In the genomic region with DNA sequence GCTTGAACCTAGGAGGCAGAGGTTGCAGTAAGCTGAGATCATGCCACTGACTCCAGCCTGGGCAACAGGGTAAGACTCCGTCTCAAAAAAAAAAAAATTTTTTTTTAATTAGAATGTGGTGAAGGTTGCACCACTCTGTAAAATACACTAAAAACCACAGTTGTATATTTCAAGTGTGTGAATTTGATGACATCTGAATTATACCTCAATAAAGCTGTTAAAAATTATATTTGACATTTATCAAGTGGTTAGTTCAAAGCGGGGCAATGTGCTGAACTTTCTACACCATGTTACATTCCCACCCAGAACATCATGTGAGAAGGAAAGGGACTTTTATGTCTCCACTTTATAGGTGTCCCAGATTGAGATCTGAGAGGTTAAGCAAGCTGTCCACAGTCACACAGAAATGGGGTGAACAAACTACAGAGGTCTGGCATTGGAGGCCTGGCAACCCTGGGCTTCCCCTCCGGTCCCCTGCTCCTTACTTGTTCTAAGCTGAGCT, we compare ENCODE assay signal across 23 cellular contexts. TPM values are rescaled to one million over a fixed set of nuclear protein-coding genes. Genes with fewer than 3 reads are reported as not detected.
DNase-seq lines count a peak whose midpoint lies in the region; ATAC-seq, FAIRE-seq and TF ChIP-seq lines count a peak whose summit lies in the region.
"Had no signal": no experiment of that assay in that cellular context is flagged by ENCODE, and none has a peak within 500 bp of the region (broad histone marks: within the 10 kb centered on the region; RNA-seq: fewer than 3 reads in every experiment).

No MANE protein-coding gene starts in this region.

- no peak for TF ChIP-seq EP300 in K562 (IDR thresholded peaks at IDR 0.05; ENCODE audit: low read length)

- no peak for FAIRE-seq in K562 (lab: Jason Lieb, UNC)
- FAIRE-seq: GM12878 had no signal

- TF ChIP-seq POLR2A in K562 (conservative IDR thresholded peaks at IDR 0.05) = no peak

- no peaks in the 10 kb centered on the region for H3K9me1 ChIP-seq in K562 (ENCODE audit: control insufficient read depth, insufficient read depth, low read length)

- H3K4me2 ChIP-seq in K562 (ENCODE audit: insufficient read depth, low read length) = no peak overlapping the region
- H3K4me2 ChIP-seq: BLaER1, GM23338, PC-9 had no signal

- H3K79me2 ChIP-seq in K562 (ENCODE audit: control insufficient read depth, insufficient read depth, low read length) = no peaks in the 10 kb centered on the region

- TF ChIP-seq CTCF in K562 (IDR thresholded peaks at IDR 0.05 in 2 of 3, conservative IDR thresholded peaks at IDR 0.05 in 1 of 3; ENCODE audit: insufficient read depth in 2 of 3, low read depth in 1 of 3, low read length in 3 of 3) = no peak

- BruUV-seq in K562 (replicated peaks; lab: Mats Ljungman, UMichigan) = no TSS peak

- H3K36me3 ChIP-seq in K562 (ENCODE audit: control insufficient read depth, insufficient read depth, low read length) = no peaks in the 10 kb centered on the region
- H3K36me3 ChIP-seq: BLaER1, SJSA1 had no signal

- no peak overlapping the region for H2AFZ ChIP-seq in K562 (ENCODE audit: low read depth, low read length)
- H2AFZ ChIP-seq: GM23338, PC-9 had no signal

- no peak for DNase-seq in stimulated activated naive CD8-positive, alpha-beta T cell treated with anti-CD3 and anti-CD28 coated beads, Interleukin-15, Interleukin-2, amounts not matched to agents 100 U/mL and 50 U/mL, for 24 hours
- DNase-seq in stimulated activated naive CD8-positive, alpha-beta T cell treated with anti-CD3 and anti-CD28 coated beads, Interleukin-15, amount 100 ng/mL, for 72 hours = no peak
- DNase-seq in K562 (ENCODE audit: extremely low read depth in 1 of 4, low spot score in 3 of 4) = no peak
- peak; percentile 87 to 90 (median 87) for DNase-seq in immature natural killer cell
- DNase-seq in activated CD4-positive, alpha-beta T cell treated with anti-CD3 and anti-CD28 coated beads, Interleukin-2, amount 50 U/mL, for 4 hours = no peak
- DNase-seq: CD4-positive, CD25-positive, alpha-beta regulatory T cell; COR-L47; DMS53; H9; NCI-H2029; NCI-H446; NCI-H524 treated with DMSO at 0.1 percent for 48 hours; NCI-H774; NK-92 treated with Interleukin-12 subunit alpha and Interleukin-12 subunit beta, amount 100 ng/mL, for 24 hours; PC-9; Right ventricle myocardium superior had no signal

- intact Hi-C loops in K562 (cut with micrococcal nuclease) = no loop called here

- H3K4me3 Mint-ChIP-seq in stimulated activated naive CD8-positive, alpha-beta T cell treated with anti-CD3 and anti-CD28 coated beads, Interleukin-15, amount 100 ng/mL, for 72 hours = no peak overlapping the region
- H3K4me3 Mint-ChIP-seq in immature natural killer cell = peak overlapping the region; percentile 77 to 85 (median 78)
- H3K4me3 Mint-ChIP-seq: CD4-positive, CD25-positive, alpha-beta regulatory T cell; GM23338; H9 had no signal

- peaks cover 0 to 10% of the 10 kb centered on the region in 2 experiments; a peak in 3 of 5 replicates for H3K27me3 ChIP-seq in K562 (ENCODE audit: control insufficient read depth in 2 of 2, insufficient read depth in 2 of 2, low read length in 2 of 2)
- H3K27me3 ChIP-seq: BLaER1 had no signal

- H3K4me3 ChIP-seq in K562 = no peak overlapping the region
- H3K4me3 ChIP-seq: BLaER1, GM12878, GM23338, PC-9, SJSA1 had no signal

- no peak overlapping the region for H3K9ac ChIP-seq in K562 (ENCODE audit: insufficient read depth in 1 of 2, low read depth in 2 of 2, low read length in 2 of 2)
- H3K9ac ChIP-seq: BLaER1 had no signal

- H3K4me1 ChIP-seq in K562 (replicated peaks in 1 of 2; ENCODE audit: control insufficient read depth in 2 of 2, insufficient read depth in 2 of 2, low read length in 2 of 2) = peaks cover 5 to 17% of the 10 kb centered on the region in 2 experiments; a peak in 4 of 5 replicates
- H3K4me1 ChIP-seq: SJSA1 had no signal

- H3K27ac ChIP-seq in K562 (ENCODE audit: extremely low read depth, low read depth, low read length) = no peak overlapping the region
- H3K27ac ChIP-seq: BLaER1, PC-9, SJSA1 had no signal

- CTCF ChIA-PET in K562 (lab: Yijun Ruan, JAX; ENCODE audit: low intra/inter-chr PET ratio) = no interaction called here

- ATAC-seq in stimulated activated naive CD8-positive, alpha-beta T cell treated with anti-CD3 and anti-CD28 coated beads, Interleukin-15, Interleukin-2, amounts not matched to agents 100 U/mL and 50 U/mL, for 24 hours = peak; percentile 7
- no peak for ATAC-seq in stimulated activated naive CD8-positive, alpha-beta T cell treated with anti-CD3 and anti-CD28 coated beads, Interleukin-15, amount 100 ng/mL, for 72 hours
- ATAC-seq in K562 (no peak), HG02970 (IDR thresholded peaks at IDR 0.05; ENCODE audit: low FRiP score, unreplicated experiment) (no peak), HG03108 (IDR thresholded peaks at IDR 0.05; ENCODE audit: unreplicated experiment) (no peak)
- ATAC-seq: GM12878, GM23338 had no signal

- peaks cover 16% of the 10 kb centered on the region for H3K4me1 Mint-ChIP-seq in stimulated activated naive CD8-positive, alpha-beta T cell treated with anti-CD3 and anti-CD28 coated beads, Interleukin-15, amount 100 ng/mL, for 72 hours
- H3K4me1 Mint-ChIP-seq in immature natural killer cell = peaks cover 63% of the 10 kb centered on the region in 2 donors

- 44% methylated on average over 3 of the region's 3 CpGs for WGBS in K562 (ENCODE audit: insufficient coverage, low coverage, missing lambda C conversion rate)

- no peaks in the 10 kb centered on the region for H3K9me3 Mint-ChIP-seq in stimulated activated naive CD8-positive, alpha-beta T cell treated with anti-CD3 and anti-CD28 coated beads, Interleukin-15, amount 100 ng/mL, for 72 hours
- H3K9me3 Mint-ChIP-seq in immature natural killer cell = no peaks in the 10 kb centered on the region
- H3K9me3 Mint-ChIP-seq: GM23338, H9 had no signal

- TF ChIP-seq RAD21 in K562 (CRISPR knock-in tag; conservative IDR thresholded peaks at IDR 0.05 in 1 of 2, IDR thresholded peaks at IDR 0.05 in 1 of 2) = no peak

- no peaks in the 10 kb centered on the region for H3K9me3 ChIP-seq in K562 (replicated peaks; ENCODE audit: control insufficient read depth, insufficient read depth, low read depth, low read length)
- H3K9me3 ChIP-seq: BLaER1, SJSA1 had no signal

- H3K27me3 Mint-ChIP-seq in stimulated activated naive CD8-positive, alpha-beta T cell treated with anti-CD3 and anti-CD28 coated beads, Interleukin-15, amount 100 ng/mL, for 72 hours = peaks cover 21% of the 10 kb centered on the region
- H3K27me3 Mint-ChIP-seq in immature natural killer cell (ENCODE audit: low read depth in 3 of 3) = peaks cover 8 to 32% (median 25%) of the 10 kb centered on the region in 3 donors

- POLR2A ChIA-PET in K562 (lab: Yijun Ruan, JAX) = interaction anchor here (0.6 to 1.6 kb wide), 3 partner anchors 16 to 52 kb away, joined by 3 to 5 read pairs (median 4); no protein-coding TSS in a partner anchor

- H4K20me1 ChIP-seq in K562 (replicated peaks; ENCODE audit: control insufficient read depth, insufficient read depth, low read length) = no peaks in the 10 kb centered on the region; the same call in 1 of the 2 replicates
- H4K20me1 ChIP-seq: BLaER1 had no signal

- in situ Hi-C loops in K562 (cut with MboI) = no loop called here

- no peak overlapping the region for H3K27ac Mint-ChIP-seq in stimulated activated naive CD8-positive, alpha-beta T cell treated with anti-CD3 and anti-CD28 coated beads, Interleukin-15, amount 100 ng/mL, for 72 hours
- H3K27ac Mint-ChIP-seq in immature natural killer cell = peak overlapping the region; percentile 93 to 100 (median 99)
- H3K27ac Mint-ChIP-seq: CD4-positive, CD25-positive, alpha-beta regulatory T cell; GM23338; H9 had no signal

- H3K36me3 Mint-ChIP-seq in immature natural killer cell = no peaks in the 10 kb centered on the region

RNA-seq across cellular contexts. Expression of a gene that starts 5.9 kb away (rescaled TPM):
- total RNA-seq in K562 (2011; cell fraction: chromatin; rRNA removed; ENCODE audit: low replicate concordance) = 0.48 and 1.0 TPM in 2 replicates
- total RNA-seq in K562 (2011; cell fraction: nucleolus; rRNA removed) = 0.92 and 1.0 TPM in 2 replicates
- 0.31 and 0.81 TPM in 2 replicates for total RNA-seq in K562 (2011; cell fraction: nucleoplasm; rRNA removed)
- total RNA-seq in K562 (2014; rRNA removed) (0.18 and 0.37 TPM in 2 replicates), K562 (2014; rRNA removed; fragmentation: Illumina TruSeq; extraction: Trizol) (0.26 TPM in 1 of 2 replicates, not detected in the other), K562 (2015; rRNA removed; fragmentation: Illumina TruSeq; extraction: Trizol) (0.11 TPM in 1 of 2 replicates, not detected in the other), K562 (2021) (0.16 and 0.35 TPM in 2 replicates)
- polyA plus RNA-seq in K562 (2011; rRNA removed) (0.14 and 0.54 TPM in 2 replicates), K562 (2014; fragmentation: Illumina TruSeq; extraction: Trizol) (0.17 TPM in 1 of 2 replicates, not detected in the other), K562 (2014; fragmentation: Nextera tagmentation; extraction: Ambion mirVana) (under 1 TPM in 1 of 2 experiments, not detected in 1; 0.03 TPM), K562 (2014; rRNA removed) (0.12 and 0.49 TPM in 2 replicates), immature natural killer cell (100 to 1,000 TPM; 383 to 659 (median 399) TPM)
- 0.19 and 1.3 TPM in 2 replicates for polyA plus RNA-seq in K562 (2011; cell fraction: cytosol; rRNA removed)
- 0.15 and 0.46 TPM in 2 replicates for polyA plus RNA-seq in K562 (2011; cell fraction: nucleus; rRNA removed)
- polyA plus RNA-seq in K562 (2012) = 0.12 and 0.25 TPM in 2 replicates
- polyA minus RNA-seq in K562 (2011; rRNA and poly(A)+ RNA removed) = 0.67 and 0.78 TPM in 2 replicates
- not detected in 2 replicates for polyA minus RNA-seq in K562 (2011; cell fraction: cytosol; rRNA and poly(A)+ RNA removed)
- polyA minus RNA-seq in K562 (2011; cell fraction: nucleus; rRNA and poly(A)+ RNA removed) = 0.27 and 0.44 TPM in 2 replicates
- total RNA-seq: CD4-positive, CD25-positive, alpha-beta regulatory T cell; GM12878; RPMI7951 had no signal

RNA-seq across cellular contexts. Expression of a gene that starts 20.0 kb away (rescaled TPM):
- 50.9 and 183 TPM in 2 replicates for total RNA-seq in K562 (2011; cell fraction: chromatin; rRNA removed; ENCODE audit: low replicate concordance)
- 102 and 110 TPM in 2 replicates for total RNA-seq in K562 (2011; cell fraction: nucleolus; rRNA removed)
- total RNA-seq in K562 (2011; cell fraction: nucleoplasm; rRNA removed) = 55.9 and 62.1 TPM in 2 replicates
- total RNA-seq in K562 (2014; rRNA removed) = 78.3 and 99.2 TPM in 2 replicates
- 52.7 and 64.4 TPM in 2 replicates for total RNA-seq in K562 (2014; rRNA removed; fragmentation: Illumina TruSeq; extraction: Trizol)
- total RNA-seq in K562 (2015; rRNA removed; fragmentation: Illumina TruSeq; extraction: Trizol) = 81.5 and 82.9 TPM in 2 replicates
- 95.6 and 96.4 TPM in 2 replicates for total RNA-seq in K562 (2021)
- 62.6 and 72.0 TPM in 2 replicates for polyA plus RNA-seq in K562 (2011; rRNA removed)
- polyA plus RNA-seq in K562 (2011; cell fraction: cytosol; rRNA removed) = 55.6 and 109 TPM in 2 replicates
- polyA plus RNA-seq in K562 (2011; cell fraction: nucleus; rRNA removed) = 51.7 and 82.4 TPM in 2 replicates
- polyA plus RNA-seq in K562 (2012) = 62.6 and 63.7 TPM in 2 replicates
- 56.1 and 61.8 TPM in 2 replicates for polyA plus RNA-seq in K562 (2014; fragmentation: Illumina TruSeq; extraction: Trizol)
- polyA plus RNA-seq in K562 (2014; fragmentation: Nextera tagmentation; extraction: Ambion mirVana) = 1 to 10 TPM; 2.1 to 8.3 TPM
- polyA plus RNA-seq in K562 (2014; rRNA removed) = 64.3 and 67.5 TPM in 2 replicates
- polyA minus RNA-seq in K562 (2011; rRNA and poly(A)+ RNA removed) = 54.1 and 87.9 TPM in 2 replicates
- 50.6 and 75.7 TPM in 2 replicates for polyA minus RNA-seq in K562 (2011; cell fraction: cytosol; rRNA and poly(A)+ RNA removed)
- polyA minus RNA-seq in K562 (2011; cell fraction: nucleus; rRNA and poly(A)+ RNA removed) = 28.0 and 39.2 TPM in 2 replicates
- polyA plus RNA-seq in immature natural killer cell = 10 to 100 TPM; 49.2 to 86.9 (median 71.6) TPM

RNA-seq across cellular contexts. Expression of a gene that starts 20.5 kb away (rescaled TPM):
- 20.6 and 77.4 TPM in 2 replicates for total RNA-seq in K562 (2011; cell fraction: chromatin; rRNA removed; ENCODE audit: low replicate concordance)
- 91.2 and 95.1 TPM in 2 replicates for total RNA-seq in K562 (2011; cell fraction: nucleolus; rRNA removed)
- total RNA-seq in K562 (2011; cell fraction: nucleoplasm; rRNA removed) = 39.5 and 45.9 TPM in 2 replicates
- 37.2 and 41.3 TPM in 2 replicates for total RNA-seq in K562 (2014; rRNA removed)
- total RNA-seq in K562 (2014; rRNA removed; fragmentation: Illumina TruSeq; extraction: Trizol) = 9.1 and 12.8 TPM in 2 replicates
- total RNA-seq in K562 (2015; rRNA removed; fragmentation: Illumina TruSeq; extraction: Trizol) = 22.9 and 26.8 TPM in 2 replicates
- total RNA-seq in K562 (2021) = 55.9 and 66.1 TPM in 2 replicates
- polyA plus RNA-seq in K562 (2011; rRNA removed) = 20.4 and 27.9 TPM in 2 replicates
- polyA plus RNA-seq in K562 (2011; cell fraction: cytosol; rRNA removed) = 36.3 and 59.9 TPM in 2 replicates
- 75.3 and 124 TPM in 2 replicates for polyA plus RNA-seq in K562 (2011; cell fraction: nucleus; rRNA removed)
- 45.0 and 67.2 TPM in 2 replicates for polyA plus RNA-seq in K562 (2012)
- polyA plus RNA-seq in K562 (2014; fragmentation: Illumina TruSeq; extraction: Trizol) = 22.9 and 40.2 TPM in 2 replicates
- polyA plus RNA-seq in K562 (2014; fragmentation: Nextera tagmentation; extraction: Ambion mirVana) = 1 to 10 TPM in 1 of 2 experiments, under 1 TPM in 1; 0.51 to 1.7 TPM
- 45.4 and 55.3 TPM in 2 replicates for polyA plus RNA-seq in K562 (2014; rRNA removed)
- 7.4 and 12.6 TPM in 2 replicates for polyA minus RNA-seq in K562 (2011; rRNA and poly(A)+ RNA removed)
- polyA minus RNA-seq in K562 (2011; cell fraction: cytosol; rRNA and poly(A)+ RNA removed) = 18.2 and 37.3 TPM in 2 replicates
- 20.8 and 24.9 TPM in 2 replicates for polyA minus RNA-seq in K562 (2011; cell fraction: nucleus; rRNA and poly(A)+ RNA removed)
- polyA plus RNA-seq in immature natural killer cell = 10 to 100 TPM; 13.9 to 42.1 (median 16.1) TPM

RNA-seq across cellular contexts. Expression of a gene that starts 42.6 kb away (rescaled TPM):
- 85.4 and 105 TPM in 2 replicates for total RNA-seq in K562 (2011; cell fraction: chromatin; rRNA removed; ENCODE audit: low replicate concordance)
- 60.1 and 62.2 TPM in 2 replicates for total RNA-seq in K562 (2011; cell fraction: nucleolus; rRNA removed)
- 49.0 and 54.8 TPM in 2 replicates for total RNA-seq in K562 (2011; cell fraction: nucleoplasm; rRNA removed)
- 44.6 and 50.3 TPM in 2 replicates for total RNA-seq in K562 (2014; rRNA removed)
- 21.9 and 22.0 TPM in 2 replicates for total RNA-seq in K562 (2014; rRNA removed; fragmentation: Illumina TruSeq; extraction: Trizol)
- 24.7 and 25.0 TPM in 2 replicates for total RNA-seq in K562 (2015; rRNA removed; fragmentation: Illumina TruSeq; extraction: Trizol)
- total RNA-seq in K562 (2021) = 34.3 and 37.7 TPM in 2 replicates
- polyA plus RNA-seq in K562 (2011; rRNA removed) = 20.0 and 22.8 TPM in 2 replicates
- polyA plus RNA-seq in K562 (2011; cell fraction: cytosol; rRNA removed) = 10.8 and 17.6 TPM in 2 replicates
- polyA plus RNA-seq in K562 (2011; cell fraction: nucleus; rRNA removed) = 52.6 and 92.9 TPM in 2 replicates
- 34.7 and 40.9 TPM in 2 replicates for polyA plus RNA-seq in K562 (2012)
- 35.2 and 37.7 TPM in 2 replicates for polyA plus RNA-seq in K562 (2014; fragmentation: Illumina TruSeq; extraction: Trizol)
- polyA plus RNA-seq in K562 (2014; fragmentation: Nextera tagmentation; extraction: Ambion mirVana) = 1 to 10 TPM; 1.1 to 2.0 TPM
- 45.3 and 50.7 TPM in 2 replicates for polyA plus RNA-seq in K562 (2014; rRNA removed)
- polyA minus RNA-seq in K562 (2011; rRNA and poly(A)+ RNA removed) = 15.9 and 20.0 TPM in 2 replicates
- polyA minus RNA-seq in K562 (2011; cell fraction: cytosol; rRNA and poly(A)+ RNA removed) = 19.5 and 21.1 TPM in 2 replicates
- polyA minus RNA-seq in K562 (2011; cell fraction: nucleus; rRNA and poly(A)+ RNA removed) = 19.5 and 20.2 TPM in 2 replicates
- polyA plus RNA-seq in immature natural killer cell = 10 to 100 TPM in 2 of 3 donors, 1 to 10 TPM in 1; 5.7 to 44.4 (median 10.1) TPM

RNA-seq across cellular contexts. Expression of a gene that starts 45.6 kb away (rescaled TPM):
- 3.0 and 4.1 TPM in 2 replicates for total RNA-seq in K562 (2011; cell fraction: chromatin; rRNA removed; ENCODE audit: low replicate concordance)
- 4.5 and 5.1 TPM in 2 replicates for total RNA-seq in K562 (2011; cell fraction: nucleolus; rRNA removed)
- total RNA-seq in K562 (2011; cell fraction: nucleoplasm; rRNA removed) = 4.1 and 6.0 TPM in 2 replicates
- total RNA-seq in K562 (2014; rRNA removed) (1.7 and 2.7 TPM in 2 replicates), K562 (2014; rRNA removed; fragmentation: Illumina TruSeq; extraction: Trizol) (1.7 and 2.4 TPM in 2 replicates), K562 (2015; rRNA removed; fragmentation: Illumina TruSeq; extraction: Trizol) (3.2 and 3.7 TPM in 2 replicates), K562 (2021) (4.1 and 4.7 TPM in 2 replicates)
- polyA plus RNA-seq in K562 (2011; rRNA removed) (5.7 and 6.6 TPM in 2 replicates), K562 (2014; fragmentation: Illumina TruSeq; extraction: Trizol) (3.7 and 4.0 TPM in 2 replicates), K562 (2014; fragmentation: Nextera tagmentation; extraction: Ambion mirVana) (1 to 10 TPM in 1 of 2 experiments, under 1 TPM in 1; 0.41 to 1.0 TPM), K562 (2014; rRNA removed) (6.7 and 8.2 TPM in 2 replicates), immature natural killer cell (100 to 1,000 TPM; 253 to 474 (median 308) TPM)
- polyA plus RNA-seq in K562 (2011; cell fraction: cytosol; rRNA removed) = 9.6 and 11.2 TPM in 2 replicates
- polyA plus RNA-seq in K562 (2011; cell fraction: nucleus; rRNA removed) = 4.6 and 6.0 TPM in 2 replicates
- polyA plus RNA-seq in K562 (2012) = 4.6 and 12.8 TPM in 2 replicates
- polyA minus RNA-seq in K562 (2011; rRNA and poly(A)+ RNA removed) = 1.7 and 2.1 TPM in 2 replicates
- 1.9 and 5.0 TPM in 2 replicates for polyA minus RNA-seq in K562 (2011; cell fraction: cytosol; rRNA and poly(A)+ RNA removed)
- 1.1 and 1.2 TPM in 2 replicates for polyA minus RNA-seq in K562 (2011; cell fraction: nucleus; rRNA and poly(A)+ RNA removed)

Comparison
In these comparisons a context has a peak if more than half of its experiments do, and no peak if none do; other contexts are left out.
1. DNase-seq: peak in immature natural killer cell (3 of 3); none in stimulated activated naive CD8-positive, alpha-beta T cell treated with anti-CD3 and anti-CD28 coated beads, Interleukin-15, Interleukin-2, amounts not matched to agents 100 U/mL and 50 U/mL, for 24 hours (single experiment), stimulated activated naive CD8-positive, alpha-beta T cell treated with anti-CD3 and anti-CD28 coated beads, Interleukin-15, amount 100 ng/mL, for 72 hours (0 of 2), K562 (0 of 4) and activated CD4-positive, alpha-beta T cell treated with anti-CD3 and anti-CD28 coated beads, Interleukin-2, amount 50 U/mL, for 4 hours (0 of 2).
2. H3K27ac Mint-ChIP-seq: peak in immature natural killer cell (6 of 6); none in stimulated activated naive CD8-positive, alpha-beta T cell treated with anti-CD3 and anti-CD28 coated beads, Interleukin-15, amount 100 ng/mL, for 72 hours (0 of 2).
3. H3K4me3 Mint-ChIP-seq: peak in immature natural killer cell (5 of 5); none in stimulated activated naive CD8-positive, alpha-beta T cell treated with anti-CD3 and anti-CD28 coated beads, Interleukin-15, amount 100 ng/mL, for 72 hours (0 of 2).
4. RNA of a gene that starts 5.9 kb away (polyA plus RNA-seq): 383 to 659 TPM in immature natural killer cell; 0.03 to 1.3 TPM in K562; every median in the first group is over 100 times any median in the second.